ENCODE assay signal across 9 cellular contexts in genomic region chr4:77800483-77801259, GRCh38. TPM values are rescaled to one million over a fixed set of nuclear protein-coding genes. Genes with fewer than 3 reads are reported as not detected.
A peak's percentile ranks its signal among the peaks of the same experiment; 100 is the strongest.
DNase-seq lines count a peak whose midpoint lies in the region; ATAC-seq lines count a peak whose summit lies in the region.
"Had no signal": no experiment of that assay in that cellular context is flagged by ENCODE, and none has a peak within 500 bp of the region (broad histone marks: within the 10 kb centered on the region; RNA-seq: fewer than 3 reads in every experiment).

No MANE protein-coding gene starts in this region.

- H3K27me3 Mint-ChIP-seq in activated naive CD8-positive, alpha-beta T cell treated with anti-CD3 and anti-CD28 coated beads, Interleukin-2, amount 10 ng/mL, durations not matched to agents 7 days and 5 days = no peaks in the 10 kb centered on the region

- no peaks in the 10 kb centered on the region for H3K36me3 ChIP-seq in iPS-18a (ENCODE audit: control insufficient read depth, low read depth, low read length)

- H3K27ac ChIP-seq in iPS-18a (ENCODE audit: low read length) = peak overlapping the region; percentile 48

- peak; percentile 39 to 71 for ATAC-seq in activated CD4-positive, CD25-positive, alpha-beta regulatory T cell treated with anti-CD3 and anti-CD28 coated beads, Interleukin-2, amount 50 U/mL, for 24 hours
- ATAC-seq in activated naive CD8-positive, alpha-beta T cell treated with anti-CD3 and anti-CD28 coated beads, Interleukin-2, amount 10 ng/mL, durations not matched to agents 7 days and 5 days (ENCODE audit: low read depth) = peak; percentile 61
- peak; percentile 21 for ATAC-seq in stimulated activated naive CD8-positive, alpha-beta T cell treated with anti-CD3 and anti-CD28 coated beads, Interleukin-15, Interleukin-2, amounts not matched to agents 100 U/mL and 50 U/mL, for 24 hours
- ATAC-seq in HG03196 (IDR thresholded peaks at IDR 0.05; ENCODE audit: unreplicated experiment) = no peak

- H3K27ac Mint-ChIP-seq in activated naive CD8-positive, alpha-beta T cell treated with anti-CD3 and anti-CD28 coated beads, Interleukin-2, amount 10 ng/mL, durations not matched to agents 7 days and 5 days = peak overlapping the region; percentile 87

- H3K9me3 ChIP-seq in iPS-18a (ENCODE audit: control insufficient read depth, low read depth, low read length) = no peaks in the 10 kb centered on the region

- peaks cover 28% of the 10 kb centered on the region for H3K36me3 Mint-ChIP-seq in activated naive CD8-positive, alpha-beta T cell treated with anti-CD3 and anti-CD28 coated beads, Interleukin-2, amount 10 ng/mL, durations not matched to agents 7 days and 5 days

- peak overlapping the region; percentile 79 for H3K4me3 Mint-ChIP-seq in activated naive CD8-positive, alpha-beta T cell treated with anti-CD3 and anti-CD28 coated beads, Interleukin-2, amount 10 ng/mL, durations not matched to agents 7 days and 5 days

- no peaks in the 10 kb centered on the region for H3K27me3 ChIP-seq in iPS-18a (ENCODE audit: control insufficient read depth, insufficient read depth, low read length)

- H3K4me1 Mint-ChIP-seq in activated naive CD8-positive, alpha-beta T cell treated with anti-CD3 and anti-CD28 coated beads, Interleukin-2, amount 10 ng/mL, durations not matched to agents 7 days and 5 days = peaks cover 34% of the 10 kb centered on the region

- H3K4me3 ChIP-seq in iPS-18a (ENCODE audit: low read length) = no peak overlapping the region

- peaks cover 7% of the 10 kb centered on the region for H3K9me3 Mint-ChIP-seq in activated naive CD8-positive, alpha-beta T cell treated with anti-CD3 and anti-CD28 coated beads, Interleukin-2, amount 10 ng/mL, durations not matched to agents 7 days and 5 days

- H3K9ac ChIP-seq in iPS-18a (ENCODE audit: low read length) = peak overlapping the region; percentile 8

- POLR2A ChIA-PET in activated naive CD8-positive, alpha-beta T cell treated with anti-CD3 and anti-CD28 coated beads, Interleukin-2, amount 10 ng/mL, durations not matched to agents 7 days and 5 days (lab: Charles Lee) = interaction anchor here (0.6 to 1.8 kb wide), 9 partner anchors 11 to 110 kb away, joined by 3 to 14 read pairs (median 8); partner anchors contain the start of genes CNOT6L and MRPL1

- H3K4me1 ChIP-seq in iPS-18a (ENCODE audit: control insufficient read depth, low read depth, low read length) = peaks cover 9% of the 10 kb centered on the region

- DNase-seq in activated CD4-positive, CD25-positive, alpha-beta regulatory T cell (lab: John Stamatoyannopoulos, UW) = no peak
- no peak for DNase-seq in activated naive CD8-positive, alpha-beta T cell treated with anti-CD3 and anti-CD28 coated beads, Interleukin-2, amount 10 ng/mL, durations not matched to agents 7 days and 5 days
- DNase-seq in stimulated activated naive CD8-positive, alpha-beta T cell treated with anti-CD3 and anti-CD28 coated beads, Interleukin-15, Interleukin-2, amounts not matched to agents 100 U/mL and 50 U/mL, for 24 hours = no peak
- DNase-seq in NCI-H774 (lab: John Stamatoyannopoulos, UW) = no peak
- no peak for DNase-seq in HT-29 (ENCODE audit: low spot score)
- DNase-seq: NCI-H524 had no signal

RNA-seq across cellular contexts. Expression of gene CNOT6L, which starts 18.5 kb away (rescaled TPM):
- total RNA-seq in activated naive CD8-positive, alpha-beta T cell treated with anti-CD3 and anti-CD28 coated beads, Interleukin-2, amount 10 ng/mL, durations not matched to agents 7 days and 5 days = 100 to 1,000 TPM; 160 to 164 TPM
- total RNA-seq in HT-29 (2014; rRNA removed; shearing (Covaris generic)) = 3.2 and 3.6 TPM in 2 replicates

Comparison
In these comparisons a context has a peak if more than half of its experiments do, and no peak if none do; other contexts are left out.
1. RNA of gene CNOT6L, which starts 18.5 kb away (total RNA-seq): 160 to 164 TPM in activated naive CD8-positive, alpha-beta T cell treated with anti-CD3 and anti-CD28 coated beads, Interleukin-2, amount 10 ng/mL, durations not matched to agents 7 days and 5 days; 3.2 to 3.6 TPM in HT-29; every median in the first group is over 10 times any median in the second.